ENCODE assay signal across 19 cellular contexts in genomic region chr6:127854009-127854408, GRCh38. TPM values are rescaled to one million over a fixed set of nuclear protein-coding genes. Genes with fewer than 3 reads are reported as not detected.
DNase-seq lines count a peak whose midpoint lies in the region; ATAC-seq and TF ChIP-seq lines count a peak whose summit lies in the region.
"Had no signal": no experiment of that assay in that cellular context is flagged by ENCODE, and none has a peak within 500 bp of the region (broad histone marks: within the 10 kb centered on the region; RNA-seq: fewer than 3 reads in every experiment).

No MANE protein-coding gene starts in this region.

- TF ChIP-seq POLR2A in HCT116 (IDR thresholded peaks at IDR 0.05; ENCODE audit: borderline replicate concordance, extremely low read depth, insufficient read depth, insufficient read length), result no peak

- H3K27me3 ChIP-seq in A673 (replicated peaks; ENCODE audit: insufficient read depth, low read depth, low read length, poor library complexity) (no peaks in the 10 kb centered on the region), HCT116 (ENCODE audit: insufficient read depth, low read length) (no peaks in the 10 kb centered on the region)
- H3K27me3 ChIP-seq: MG63 had no signal

- H3K9ac ChIP-seq in HCT116 (ENCODE audit: low read length), result no peak overlapping the region

- no peaks in the 10 kb centered on the region for H3K79me2 ChIP-seq in HCT116 (ENCODE audit: insufficient read depth, low read length)

- RAD21 ChIA-PET in HCT116 (lab: Charles Lee; ENCODE audit: low non-redundant PET in 1 of 2, low total read pairs in 2 of 2, uncharacterized antibody in 2 of 2, unreplicated experiment in 2 of 2), result no interaction called here

- H3K9me3 ChIP-seq in A673 (ENCODE audit: low read depth, low read length, poor library complexity, severe bottlenecking), result no peaks in the 10 kb centered on the region
- no peaks in the 10 kb centered on the region for H3K9me3 ChIP-seq in HCT116 (ENCODE audit: control insufficient read depth in 1 of 2, insufficient read depth in 1 of 2, low read depth in 1 of 2, low read length in 2 of 2)
- H3K9me3 ChIP-seq: MG63 had no signal

- H3K4me1 ChIP-seq in A673 (ENCODE audit: insufficient read depth, low read length, poor library complexity, severe bottlenecking) (peaks cover 17% of the 10 kb centered on the region), HCT116 (ENCODE audit: control insufficient read depth in 1 of 2, insufficient read depth in 2 of 2, low read length in 2 of 2) (no peaks in the 10 kb centered on the region)

- CTCF ChIA-PET in A673 (lab: Charles Lee) (no interaction called here), HCT116 (lab: Charles Lee) (interaction anchor here (1.2 kb wide), 1 partner anchor 877 kb away, joined by 4 read pairs; no protein-coding TSS in a partner anchor), GM10248 (lab: Yijun Ruan, JAX) (interaction anchor here (1.1 to 2.7 kb wide), 4 partner anchors 11 to 877 kb away, joined by 3 to 16 read pairs (median 10); no protein-coding TSS in a partner anchor)

- no peaks in the 10 kb centered on the region for H4K20me1 ChIP-seq in HCT116 (ENCODE audit: insufficient read depth)

- peak; percentile 51 for TF ChIP-seq RAD21 in HCT116 (IDR thresholded peaks at IDR 0.05; ENCODE audit: low read depth)

- POLR2A ChIA-PET in A673 (lab: Charles Lee; ENCODE audit: low non-redundant PET) (no interaction called here), HCT116 (lab: Charles Lee) (no interaction called here), GM10248 (lab: Yijun Ruan, JAX) (no interaction called here)

- no TSS peak for BruUV-seq in A673 (replicated peaks; lab: Mats Ljungman, UMichigan)
- no TSS peak for BruUV-seq in HCT116 (replicated peaks; lab: Mats Ljungman, UMichigan)

- intact Hi-C loops in A673 (cut with micrococcal nuclease; ENCODE audit: unreplicated experiment) (loop anchor here (10.0 kb wide), 1 partner anchor 1521 kb away; no protein-coding TSS in a partner anchor), HCT116 (cut with micrococcal nuclease) (loop anchor here (10.0 kb wide), 1 partner anchor 661 kb away; no protein-coding TSS in a partner anchor)

- 0 out of 2 replicates have a peak, but pooled peaks have one; percentile 26 for TF ChIP-seq CTCF in A673 (conservative IDR thresholded peaks at IDR 0.05; ENCODE audit: low read depth, low read length)
- TF ChIP-seq CTCF in HCT116 (IDR thresholded peaks at IDR 0.05 in 2 of 3, conservative IDR thresholded peaks at IDR 0.05 in 1 of 3; ENCODE audit: borderline replicate concordance in 1 of 3, insufficient read depth in 1 of 3, low read depth in 2 of 3, low read length in 2 of 3), result 0 out of 6 replicates have a peak, but pooled peaks of 1 of the 3 experiments have one; percentile 27
- TF ChIP-seq CTCF in chondrocyte (IDR thresholded peaks at IDR 0.05), result peak; percentile 45
- no peak for TF ChIP-seq CTCF in GM10248 (IDR thresholded peaks at IDR 0.05; ENCODE audit: control extremely low read depth, extremely low read depth, low read depth, missing control alignments)

- H3K4me3 Mint-ChIP-seq in chondrocyte (ENCODE audit: unreplicated experiment), result no peak overlapping the region
- H3K4me3 Mint-ChIP-seq: neural crest cell; T-helper 2 cell treated with Interferon-gamma antibody and Interleukin-4, amounts not matched to agents 5 μg/mL and 100 μg/mL, for 36 hours had no signal

- H3K9me3 Mint-ChIP-seq in chondrocyte (ENCODE audit: low read depth), result peaks cover 3% of the 10 kb centered on the region
- H3K9me3 Mint-ChIP-seq: neural crest cell had no signal

- no peak overlapping the region for H3K4me2 ChIP-seq in HCT116 (ENCODE audit: low read length)

- H3K36me3 ChIP-seq in A673 (ENCODE audit: insufficient read depth, low read length, poor library complexity, severe bottlenecking) (no peaks in the 10 kb centered on the region), HCT116 (ENCODE audit: control insufficient read depth in 1 of 2, insufficient read depth in 2 of 2, low read length in 2 of 2) (no peaks in the 10 kb centered on the region)
- H3K36me3 ChIP-seq: MG63 had no signal

- no peak overlapping the region for H2AFZ ChIP-seq in HCT116 (ENCODE audit: low read depth, low read length, poor library complexity, severe bottlenecking)

- no peaks in the 10 kb centered on the region for H3K27me3 Mint-ChIP-seq in chondrocyte (ENCODE audit: low read depth)

- DNase-seq in A673 (ENCODE audit: low spot score) (peak; percentile 21), HCT116 (ENCODE audit: low read depth, low spot score) (no peak), OCI-M1 (lab: John Stamatoyannopoulos, UW) (peak; percentile 53), chondrocyte (ENCODE audit: low spot score) (no peak), nucleus accumbens (lab: John Stamatoyannopoulos, UW) (no peak), NCI-H2029 treated with DMSO at 0.1 percent for 48 hours (lab: John Stamatoyannopoulos, UW) (no peak), GM10248 (ENCODE audit: extremely low spot score) (no peak)
- DNase-seq: activated CD8-positive, alpha-beta memory T cell treated with anti-CD3 and anti-CD28 coated beads, Interleukin-2, amount 50 U/mL, for 4 hours; cerebellar nuclear complex; islet precursor cell; mesenchymal stem cell; MG63; NCI-H774; SHP77; substantia nigra had no signal

- no peak overlapping the region for H3K4me3 ChIP-seq in A673 (ENCODE audit: low read depth, low read length, poor library complexity, severe bottlenecking)
- H3K4me3 ChIP-seq in HCT116 (replicated peaks in 1 of 2; ENCODE audit: low read depth in 1 of 2, low read length in 2 of 2), result no peak overlapping the region
- H3K4me3 ChIP-seq: MG63 had no signal

- H3K27ac ChIP-seq in A673 (ENCODE audit: low read depth, low read length, poor library complexity, severe bottlenecking) (no peak overlapping the region), HCT116 (ENCODE audit: low read depth, low read length) (no peak overlapping the region)

- H3K9me2 ChIP-seq in HCT116 (ENCODE audit: insufficient read depth), result no peaks in the 10 kb centered on the region

- ATAC-seq in HCT116 (no peak), HG02798 (IDR thresholded peaks at IDR 0.05; ENCODE audit: poor library complexity, unreplicated experiment) (no peak)
- ATAC-seq: activated CD4-positive, CD25-positive, alpha-beta regulatory T cell treated with anti-CD3 and anti-CD28 coated beads, Interleukin-2, amount 50 U/mL, for 24 hours had no signal

- no peak overlapping the region for H3K27ac Mint-ChIP-seq in chondrocyte (ENCODE audit: unreplicated experiment)
- H3K27ac Mint-ChIP-seq: T-helper 2 cell treated with Interferon-gamma antibody and Interleukin-4, amounts not matched to agents 5 μg/mL and 100 μg/mL, for 36 hours had no signal

- H3K36me3 Mint-ChIP-seq in chondrocyte (ENCODE audit: low read depth), result no peaks in the 10 kb centered on the region

- H3K4me1 Mint-ChIP-seq in chondrocyte (ENCODE audit: low read depth), result peaks cover 10% of the 10 kb centered on the region
- H3K4me1 Mint-ChIP-seq: neural crest cell had no signal

TF ChIP-seq in HCT116, 20 proteins besides CTCF, POLR2A, EP300 and RAD21:
- no peak for TF ChIP-seq JUND (IDR thresholded peaks at IDR 0.05)

RNA-seq across cellular contexts. Expression of gene THEMIS, which starts 46.8 kb away (rescaled TPM):
- total RNA-seq in A673 (2021) (not detected in 2 replicates), HCT116 (2021; ENCODE audit: unreplicated experiment) (0.20 TPM), chondrocyte (not detected in 3 replicates)
- polyA plus RNA-seq in HCT116 (2012), result not detected in 2 replicates
- total RNA-seq: neural crest cell had no signal

Comparison
In these comparisons a context has a peak if more than half of its experiments do, and no peak if none do; other contexts are left out.
1. DNase-seq: peak in A673 (single experiment) and OCI-M1 (single experiment); none in HCT116 (single experiment), chondrocyte (single experiment), nucleus accumbens (0 of 56), NCI-H2029 treated with DMSO at 0.1 percent for 48 hours (single experiment) and GM10248 (single experiment).